ENCODE assay signal across 1 cellular context in the genomic region with DNA sequence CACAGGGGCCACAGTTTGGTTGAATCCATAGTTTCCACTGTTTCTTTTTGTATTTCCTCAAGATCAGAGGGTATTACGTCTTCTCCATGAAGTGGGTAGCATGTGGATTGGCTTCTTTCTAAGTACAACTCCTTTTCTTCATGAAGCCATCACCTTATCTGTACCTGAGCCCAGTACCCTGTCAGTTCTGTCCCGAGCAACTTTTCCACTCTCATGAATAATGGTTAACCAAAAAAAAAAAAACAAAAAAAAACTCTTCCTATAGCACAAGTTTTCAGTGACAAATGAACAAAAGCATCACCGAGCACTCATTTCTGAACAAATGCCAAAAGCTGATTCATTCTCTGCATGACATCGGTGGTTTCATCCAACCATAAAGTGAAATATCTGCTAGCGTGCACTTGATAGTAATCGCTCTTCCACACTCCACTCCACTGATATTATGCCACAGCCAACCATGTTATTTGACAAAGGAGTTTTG.
TF ChIP-seq lines count a peak whose summit lies in the region.

No MANE protein-coding gene starts in this region.

TF ChIP-seq in HEK293, 187 proteins besides CTCF, POLR2A, EP300 and RAD21 (continued from another document and continues in another):
- TF ChIP-seq, protein P1, sequence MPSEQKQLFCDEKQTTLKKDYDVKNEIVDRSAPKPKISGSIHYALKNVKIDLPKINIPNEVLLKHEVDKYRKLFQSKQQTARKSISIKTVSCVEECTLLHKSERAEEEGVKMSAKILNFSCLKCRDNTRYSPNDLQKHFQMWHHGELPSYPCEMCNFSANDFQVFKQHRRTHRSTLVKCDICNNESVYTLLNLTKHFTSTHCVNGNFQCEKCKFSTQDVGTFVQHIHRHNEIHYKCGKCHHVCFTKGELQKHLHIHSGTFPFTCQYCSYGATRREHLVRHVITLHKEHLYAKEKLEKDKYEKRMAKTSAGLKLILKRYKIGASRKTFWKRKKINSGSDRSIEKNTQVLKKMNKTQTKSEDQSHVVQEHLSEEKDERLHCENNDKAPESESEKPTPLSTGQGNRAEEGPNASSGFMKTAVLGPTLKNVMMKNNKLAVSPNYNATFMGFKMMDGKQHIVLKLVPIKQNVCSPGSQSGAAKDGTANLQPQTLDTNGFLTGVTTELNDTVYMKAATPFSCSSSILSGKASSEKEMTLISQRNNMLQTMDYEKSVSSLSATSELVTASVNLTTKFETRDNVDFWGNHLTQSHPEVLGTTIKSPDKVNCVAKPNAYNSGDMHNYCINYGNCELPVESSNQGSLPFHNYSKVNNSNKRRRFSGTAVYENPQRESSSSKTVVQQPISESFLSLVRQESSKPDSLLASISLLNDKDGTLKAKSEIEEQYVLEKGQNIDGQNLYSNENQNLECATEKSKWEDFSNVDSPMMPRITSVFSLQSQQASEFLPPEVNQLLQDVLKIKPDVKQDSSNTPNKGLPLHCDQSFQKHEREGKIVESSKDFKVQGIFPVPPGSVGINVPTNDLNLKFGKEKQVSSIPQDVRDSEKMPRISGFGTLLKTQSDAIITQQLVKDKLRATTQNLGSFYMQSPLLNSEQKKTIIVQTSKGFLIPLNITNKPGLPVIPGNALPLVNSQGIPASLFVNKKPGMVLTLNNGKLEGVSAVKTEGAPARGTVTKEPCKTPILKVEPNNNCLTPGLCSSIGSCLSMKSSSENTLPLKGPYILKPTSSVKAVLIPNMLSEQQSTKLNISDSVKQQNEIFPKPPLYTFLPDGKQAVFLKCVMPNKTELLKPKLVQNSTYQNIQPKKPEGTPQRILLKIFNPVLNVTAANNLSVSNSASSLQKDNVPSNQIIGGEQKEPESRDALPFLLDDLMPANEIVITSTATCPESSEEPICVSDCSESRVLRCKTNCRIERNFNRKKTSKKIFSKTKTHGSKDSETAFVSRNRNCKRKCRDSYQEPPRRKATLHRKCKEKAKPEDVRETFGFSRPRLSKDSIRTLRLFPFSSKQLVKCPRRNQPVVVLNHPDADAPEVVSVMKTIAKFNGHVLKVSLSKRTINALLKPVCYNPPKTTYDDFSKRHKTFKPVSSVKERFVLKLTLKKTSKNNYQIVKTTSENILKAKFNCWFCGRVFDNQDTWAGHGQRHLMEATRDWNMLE (tag by site-specific recombination; conservative IDR thresholded peaks at IDR 0.05; ENCODE audit: low read depth): peak; percentile 49
- TF ChIP-seq GFI1B (tag by site-specific recombination; IDR thresholded peaks at IDR 0.05): no peak
- TF ChIP-seq, protein P2, sequence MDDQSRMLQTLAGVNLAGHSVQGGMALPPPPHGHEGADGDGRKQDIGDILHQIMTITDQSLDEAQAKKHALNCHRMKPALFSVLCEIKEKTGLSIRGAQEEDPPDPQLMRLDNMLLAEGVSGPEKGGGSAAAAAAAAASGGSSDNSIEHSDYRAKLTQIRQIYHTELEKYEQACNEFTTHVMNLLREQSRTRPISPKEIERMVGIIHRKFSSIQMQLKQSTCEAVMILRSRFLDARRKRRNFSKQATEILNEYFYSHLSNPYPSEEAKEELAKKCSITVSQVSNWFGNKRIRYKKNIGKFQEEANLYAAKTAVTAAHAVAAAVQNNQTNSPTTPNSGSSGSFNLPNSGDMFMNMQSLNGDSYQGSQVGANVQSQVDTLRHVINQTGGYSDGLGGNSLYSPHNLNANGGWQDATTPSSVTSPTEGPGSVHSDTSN (CRISPR knock-in tag; IDR thresholded peaks at IDR 0.05): no peak
- TF ChIP-seq KLF10 (tag by site-specific recombination; IDR thresholded peaks at IDR 0.05): no peak
- TF ChIP-seq ZNF514 (tag by site-specific recombination; IDR thresholded peaks at IDR 0.05): no peak
- TF ChIP-seq, protein P3, sequence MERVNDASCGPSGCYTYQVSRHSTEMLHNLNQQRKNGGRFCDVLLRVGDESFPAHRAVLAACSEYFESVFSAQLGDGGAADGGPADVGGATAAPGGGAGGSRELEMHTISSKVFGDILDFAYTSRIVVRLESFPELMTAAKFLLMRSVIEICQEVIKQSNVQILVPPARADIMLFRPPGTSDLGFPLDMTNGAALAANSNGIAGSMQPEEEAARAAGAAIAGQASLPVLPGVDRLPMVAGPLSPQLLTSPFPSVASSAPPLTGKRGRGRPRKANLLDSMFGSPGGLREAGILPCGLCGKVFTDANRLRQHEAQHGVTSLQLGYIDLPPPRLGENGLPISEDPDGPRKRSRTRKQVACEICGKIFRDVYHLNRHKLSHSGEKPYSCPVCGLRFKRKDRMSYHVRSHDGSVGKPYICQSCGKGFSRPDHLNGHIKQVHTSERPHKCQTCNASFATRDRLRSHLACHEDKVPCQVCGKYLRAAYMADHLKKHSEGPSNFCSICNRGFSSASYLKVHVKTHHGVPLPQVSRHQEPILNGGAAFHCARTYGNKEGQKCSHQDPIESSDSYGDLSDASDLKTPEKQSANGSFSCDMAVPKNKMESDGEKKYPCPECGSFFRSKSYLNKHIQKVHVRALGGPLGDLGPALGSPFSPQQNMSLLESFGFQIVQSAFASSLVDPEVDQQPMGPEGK (tag by site-specific recombination; IDR thresholded peaks at IDR 0.05): peak; percentile 26; the same call in 1 of the 2 replicates
- TF ChIP-seq ZNF146 (tag by site-specific recombination; IDR thresholded peaks at IDR 0.05): no peak
- no peak for TF ChIP-seq ZBTB20 (tag by site-specific recombination; IDR thresholded peaks at IDR 0.05)
- TF ChIP-seq ZNF211 (tag by site-specific recombination; IDR thresholded peaks at IDR 0.05; ENCODE audit: low read depth): no peak
- 0 out of 2 replicates have a peak, but pooled peaks have one; percentile 17 for TF ChIP-seq ZFP69B (tag by site-specific recombination; IDR thresholded peaks at IDR 0.05)
- TF ChIP-seq ZNF785 (tag by site-specific recombination; IDR thresholded peaks at IDR 0.05): no peak
- TF ChIP-seq HOXA7 (CRISPR knock-in tag; IDR thresholded peaks at IDR 0.05; ENCODE audit: borderline replicate concordance): no peak
- TF ChIP-seq ZNF404 (tag by site-specific recombination; IDR thresholded peaks at IDR 0.05): no peak
- TF ChIP-seq OVOL3 (tag by site-specific recombination; IDR thresholded peaks at IDR 0.05): no peak
- no peak for TF ChIP-seq ZBTB8A (tag by site-specific recombination; IDR thresholded peaks at IDR 0.05)
- TF ChIP-seq KLF9 (tag by site-specific recombination; IDR thresholded peaks at IDR 0.05; ENCODE audit: low read depth): no peak
- no peak for TF ChIP-seq EGR2 (tag by site-specific recombination; IDR thresholded peaks at IDR 0.05; ENCODE audit: low read depth)
- TF ChIP-seq ZNF423 (tag by site-specific recombination; IDR thresholded peaks at IDR 0.05): no peak
- TF ChIP-seq SP3 (tag by site-specific recombination; IDR thresholded peaks at IDR 0.05): no peak
- TF ChIP-seq, protein P4, sequence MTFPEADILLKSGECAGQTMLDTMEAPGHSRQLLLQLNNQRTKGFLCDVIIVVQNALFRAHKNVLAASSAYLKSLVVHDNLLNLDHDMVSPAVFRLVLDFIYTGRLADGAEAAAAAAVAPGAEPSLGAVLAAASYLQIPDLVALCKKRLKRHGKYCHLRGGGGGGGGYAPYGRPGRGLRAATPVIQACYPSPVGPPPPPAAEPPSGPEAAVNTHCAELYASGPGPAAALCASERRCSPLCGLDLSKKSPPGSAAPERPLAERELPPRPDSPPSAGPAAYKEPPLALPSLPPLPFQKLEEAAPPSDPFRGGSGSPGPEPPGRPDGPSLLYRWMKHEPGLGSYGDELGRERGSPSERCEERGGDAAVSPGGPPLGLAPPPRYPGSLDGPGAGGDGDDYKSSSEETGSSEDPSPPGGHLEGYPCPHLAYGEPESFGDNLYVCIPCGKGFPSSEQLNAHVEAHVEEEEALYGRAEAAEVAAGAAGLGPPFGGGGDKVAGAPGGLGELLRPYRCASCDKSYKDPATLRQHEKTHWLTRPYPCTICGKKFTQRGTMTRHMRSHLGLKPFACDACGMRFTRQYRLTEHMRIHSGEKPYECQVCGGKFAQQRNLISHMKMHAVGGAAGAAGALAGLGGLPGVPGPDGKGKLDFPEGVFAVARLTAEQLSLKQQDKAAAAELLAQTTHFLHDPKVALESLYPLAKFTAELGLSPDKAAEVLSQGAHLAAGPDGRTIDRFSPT (tag by site-specific recombination; IDR thresholded peaks at IDR 0.05): no peak
- TF ChIP-seq, protein P5, sequence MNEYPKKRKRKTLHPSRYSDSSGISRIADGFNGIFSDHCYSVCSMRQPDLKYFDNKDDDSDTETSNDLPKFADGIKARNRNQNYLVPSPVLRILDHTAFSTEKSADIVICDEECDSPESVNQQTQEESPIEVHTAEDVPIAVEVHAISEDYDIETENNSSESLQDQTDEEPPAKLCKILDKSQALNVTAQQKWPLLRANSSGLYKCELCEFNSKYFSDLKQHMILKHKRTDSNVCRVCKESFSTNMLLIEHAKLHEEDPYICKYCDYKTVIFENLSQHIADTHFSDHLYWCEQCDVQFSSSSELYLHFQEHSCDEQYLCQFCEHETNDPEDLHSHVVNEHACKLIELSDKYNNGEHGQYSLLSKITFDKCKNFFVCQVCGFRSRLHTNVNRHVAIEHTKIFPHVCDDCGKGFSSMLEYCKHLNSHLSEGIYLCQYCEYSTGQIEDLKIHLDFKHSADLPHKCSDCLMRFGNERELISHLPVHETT (tag by site-specific recombination; IDR thresholded peaks at IDR 0.05): no peak
- no peak for TF ChIP-seq ZNF501 (tag by site-specific recombination; IDR thresholded peaks at IDR 0.05)
- TF ChIP-seq ZNF169 (tag by site-specific recombination; IDR thresholded peaks at IDR 0.05): no peak
- TF ChIP-seq ZNF548 (tag by site-specific recombination; IDR thresholded peaks at IDR 0.05): no peak
- TF ChIP-seq ZNF473 (tag by site-specific recombination; IDR thresholded peaks at IDR 0.05): no peak
- peak; percentile 69 for TF ChIP-seq ZNF843 (tag by site-specific recombination; IDR thresholded peaks at IDR 0.05)
- no peak for TF ChIP-seq KLF1 (tag by site-specific recombination; IDR thresholded peaks at IDR 0.05)
- TF ChIP-seq SP2 (tag by site-specific recombination; IDR thresholded peaks at IDR 0.05): no peak
- TF ChIP-seq, protein P6, sequence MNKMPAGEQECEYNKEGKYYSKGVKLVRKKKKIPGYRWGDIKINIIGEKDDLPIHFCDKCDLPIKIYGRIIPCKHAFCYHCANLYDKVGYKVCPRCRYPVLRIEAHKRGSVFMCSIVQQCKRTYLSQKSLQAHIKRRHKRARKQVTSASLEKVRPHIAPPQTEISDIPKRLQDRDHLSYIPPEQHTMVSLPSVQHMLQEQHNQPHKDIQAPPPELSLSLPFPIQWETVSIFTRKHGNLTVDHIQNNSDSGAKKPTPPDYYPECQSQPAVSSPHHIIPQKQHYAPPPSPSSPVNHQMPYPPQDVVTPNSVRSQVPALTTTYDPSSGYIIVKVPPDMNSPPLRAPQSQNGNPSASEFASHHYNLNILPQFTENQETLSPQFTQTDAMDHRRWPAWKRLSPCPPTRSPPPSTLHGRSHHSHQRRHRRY (tag by site-specific recombination; IDR thresholded peaks at IDR 0.05): no peak
- TF ChIP-seq ZEB2 (tag by site-specific recombination; IDR thresholded peaks at IDR 0.05): peak; percentile 84
- TF ChIP-seq YY2 (tag by site-specific recombination; IDR thresholded peaks at IDR 0.05): no peak
- TF ChIP-seq ZNF677 (tag by site-specific recombination; IDR thresholded peaks at IDR 0.05): no peak
- peak; percentile 47; the same call in 1 of the 2 replicates for TF ChIP-seq ZNF324 (tag by site-specific recombination; IDR thresholded peaks at IDR 0.05)
- no peak for TF ChIP-seq ZNF416 (tag by site-specific recombination; IDR thresholded peaks at IDR 0.05)
- no peak for TF ChIP-seq GLIS1 (tag by site-specific recombination; IDR thresholded peaks at IDR 0.05)
- TF ChIP-seq, protein P7, sequence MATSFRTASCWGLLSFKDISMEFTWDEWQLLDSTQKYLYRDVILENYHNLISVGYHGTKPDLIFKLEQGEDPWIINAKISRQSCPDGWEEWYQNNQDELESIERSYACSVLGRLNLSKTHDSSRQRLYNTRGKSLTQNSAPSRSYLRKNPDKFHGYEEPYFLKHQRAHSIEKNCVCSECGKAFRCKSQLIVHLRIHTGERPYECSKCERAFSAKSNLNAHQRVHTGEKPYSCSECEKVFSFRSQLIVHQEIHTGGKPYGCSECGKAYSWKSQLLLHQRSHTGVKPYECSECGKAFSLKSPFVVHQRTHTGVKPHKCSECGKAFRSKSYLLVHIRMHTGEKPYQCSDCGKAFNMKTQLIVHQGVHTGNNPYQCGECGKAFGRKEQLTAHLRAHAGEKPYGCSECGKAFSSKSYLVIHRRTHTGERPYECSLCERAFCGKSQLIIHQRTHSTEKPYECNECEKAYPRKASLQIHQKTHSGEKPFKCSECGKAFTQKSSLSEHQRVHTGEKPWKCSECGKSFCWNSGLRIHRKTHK (tag by site-specific recombination; IDR thresholded peaks at IDR 0.05): no peak
- TF ChIP-seq ZNF791 (tag by site-specific recombination; IDR thresholded peaks at IDR 0.05): no peak
- no peak for TF ChIP-seq ZNF37A (tag by site-specific recombination; IDR thresholded peaks at IDR 0.05)
- TF ChIP-seq, protein P8, sequence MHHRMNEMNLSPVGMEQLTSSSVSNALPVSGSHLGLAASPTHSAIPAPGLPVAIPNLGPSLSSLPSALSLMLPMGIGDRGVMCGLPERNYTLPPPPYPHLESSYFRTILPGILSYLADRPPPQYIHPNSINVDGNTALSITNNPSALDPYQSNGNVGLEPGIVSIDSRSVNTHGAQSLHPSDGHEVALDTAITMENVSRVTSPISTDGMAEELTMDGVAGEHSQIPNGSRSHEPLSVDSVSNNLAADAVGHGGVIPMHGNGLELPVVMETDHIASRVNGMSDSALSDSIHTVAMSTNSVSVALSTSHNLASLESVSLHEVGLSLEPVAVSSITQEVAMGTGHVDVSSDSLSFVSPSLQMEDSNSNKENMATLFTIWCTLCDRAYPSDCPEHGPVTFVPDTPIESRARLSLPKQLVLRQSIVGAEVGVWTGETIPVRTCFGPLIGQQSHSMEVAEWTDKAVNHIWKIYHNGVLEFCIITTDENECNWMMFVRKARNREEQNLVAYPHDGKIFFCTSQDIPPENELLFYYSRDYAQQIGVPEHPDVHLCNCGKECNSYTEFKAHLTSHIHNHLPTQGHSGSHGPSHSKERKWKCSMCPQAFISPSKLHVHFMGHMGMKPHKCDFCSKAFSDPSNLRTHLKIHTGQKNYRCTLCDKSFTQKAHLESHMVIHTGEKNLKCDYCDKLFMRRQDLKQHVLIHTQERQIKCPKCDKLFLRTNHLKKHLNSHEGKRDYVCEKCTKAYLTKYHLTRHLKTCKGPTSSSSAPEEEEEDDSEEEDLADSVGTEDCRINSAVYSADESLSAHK (tag by site-specific recombination; IDR thresholded peaks at IDR 0.05): no peak
- TF ChIP-seq, protein P9, sequence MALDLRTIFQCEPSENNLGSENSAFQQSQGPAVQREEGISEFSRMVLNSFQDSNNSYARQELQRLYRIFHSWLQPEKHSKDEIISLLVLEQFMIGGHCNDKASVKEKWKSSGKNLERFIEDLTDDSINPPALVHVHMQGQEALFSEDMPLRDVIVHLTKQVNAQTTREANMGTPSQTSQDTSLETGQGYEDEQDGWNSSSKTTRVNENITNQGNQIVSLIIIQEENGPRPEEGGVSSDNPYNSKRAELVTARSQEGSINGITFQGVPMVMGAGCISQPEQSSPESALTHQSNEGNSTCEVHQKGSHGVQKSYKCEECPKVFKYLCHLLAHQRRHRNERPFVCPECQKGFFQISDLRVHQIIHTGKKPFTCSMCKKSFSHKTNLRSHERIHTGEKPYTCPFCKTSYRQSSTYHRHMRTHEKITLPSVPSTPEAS (tag by site-specific recombination; IDR thresholded peaks at IDR 0.05): no peak
- no peak for TF ChIP-seq ZNF274 (IDR thresholded peaks at IDR 0.05; ENCODE audit: low read length)
- TF ChIP-seq ZNF274 (tag by site-specific recombination; IDR thresholded peaks at IDR 0.05; ENCODE audit: borderline replicate concordance): no peak
- TF ChIP-seq ZNF184 (tag by site-specific recombination; IDR thresholded peaks at IDR 0.05): no peak
- TF ChIP-seq ZNF138 (tag by site-specific recombination; IDR thresholded peaks at IDR 0.05; ENCODE audit: borderline replicate concordance): no peak
- TF ChIP-seq ZNF600 (tag by site-specific recombination; IDR thresholded peaks at IDR 0.05): 0 out of 2 replicates have a peak, but pooled peaks have one; percentile 17
